20 cellular contexts compared by ENCODE assay signal in the genomic region with DNA sequence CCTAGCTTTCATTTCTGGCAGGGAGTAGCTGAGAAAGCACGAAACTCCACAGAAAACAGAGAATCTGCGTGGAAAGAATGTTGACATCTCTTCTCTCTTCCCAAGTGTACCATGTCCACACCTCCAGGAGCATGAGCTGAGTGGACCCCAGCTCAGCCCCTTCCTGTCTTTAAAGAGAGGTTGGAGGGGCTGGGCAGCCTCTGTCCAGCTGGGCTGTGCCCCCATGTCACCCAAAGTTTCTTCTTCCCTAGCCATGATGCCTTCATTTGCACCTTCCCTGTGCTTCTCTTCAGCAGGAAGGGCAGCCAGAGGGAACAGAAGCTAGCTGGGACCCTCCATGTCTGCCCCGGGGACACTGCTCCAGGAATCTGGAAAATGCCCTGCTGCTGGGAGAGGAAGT.
"Had no signal": no experiment of that assay in that cellular context is flagged by ENCODE, and none has a peak within 500 bp of the region (broad histone marks: within the 10 kb centered on the region; RNA-seq: fewer than 3 reads in every experiment).

No MANE protein-coding gene starts in this region.

- DNase-seq: stimulated activated CD4-positive, alpha-beta T cell treated with anti-CD3 and anti-CD28 coated beads, Interleukin-2, amount 100 ng/mL, for 48 hours; stimulated activated CD4-positive, alpha-beta T cell treated with anti-CD3 and anti-CD28 coated beads, Interleukin-4, amount 100 ng/mL, for 1 hour; stimulated activated CD4-positive, alpha-beta T cell treated with anti-CD3 and anti-CD28 coated beads, Interleukin-4, amount 100 ng/mL, for 24 hours; stimulated activated CD4-positive, alpha-beta T cell treated with anti-CD3 and anti-CD28 coated beads, Interleukin-4, amount 100 ng/mL, for 4 hours; stimulated activated CD8-positive, alpha-beta memory T cell treated with anti-CD3 and anti-CD28 coated beads, Interleukin-4, amount 100 ng/mL, for 48 hours; stimulated activated naive B cell treated with anti-CD40 and anti-IgM and Interleukin-4, amounts not matched to agents 10 μg/mL and 1 μg/mL and 100 μg/mL, for 72 hours; stimulated activated naive CD4-positive, alpha-beta T cell; stimulated activated naive CD4-positive, alpha-beta T cell treated with Interleukin-2 at 50 U/mL for 16 hours; stimulated activated naive CD8-positive, alpha-beta T cell treated with anti-CD3 and anti-CD28 coated beads, Interleukin-15, amount 100 ng/mL, for 72 hours; stimulated activated naive CD8-positive, alpha-beta T cell treated with anti-CD3 and anti-CD28 coated beads, Interleukin-15, Interleukin-2, amounts not matched to agents 100 U/mL and 50 U/mL, for 24 hours; stomach; substantia nigra; testis; thyroid gland; tibial artery; transverse colon; trophoblast cell; upper lobe of left lung; upper lobe of right lung; uterus had no signal
